Comparison of ENCODE assay signal across 1 cellular context in the genomic region with DNA sequence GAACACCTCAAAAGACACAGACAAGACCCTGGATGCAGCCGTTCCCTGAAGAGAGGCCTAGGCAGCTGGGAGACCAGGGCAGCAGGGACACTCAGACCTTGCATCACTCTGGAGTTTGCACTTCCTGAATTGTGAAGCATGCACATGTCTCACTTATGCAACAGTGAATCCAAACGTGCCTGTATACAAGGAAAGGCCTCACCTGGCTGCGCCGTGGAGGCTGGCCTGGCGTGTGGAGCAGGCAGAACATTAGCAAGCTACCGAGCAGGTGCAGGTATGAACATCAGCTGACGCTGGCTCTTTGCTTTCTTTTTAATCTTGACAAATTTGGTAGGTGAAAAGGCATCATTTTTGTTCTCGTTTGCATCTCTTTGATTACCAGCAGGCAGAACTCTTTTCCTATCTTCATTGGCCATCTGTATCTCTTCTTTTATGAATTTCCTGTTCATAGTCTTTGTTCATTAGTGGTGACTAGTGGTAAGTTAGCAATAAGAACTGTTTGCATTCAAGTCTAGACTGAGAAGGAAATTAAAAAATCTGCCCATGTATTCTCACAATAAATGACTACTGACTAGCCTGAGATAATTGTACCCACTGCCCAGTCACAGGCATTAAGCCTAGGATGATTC.
TF ChIP-seq lines count a peak whose summit lies in the region.

No MANE protein-coding gene starts in this region.

TF ChIP-seq in HepG2, 621 proteins besides CTCF, POLR2A, EP300 and RAD21 (continues in another document):
- TF ChIP-seq DPF2 (CRISPR knock-in tag; IDR thresholded peaks at IDR 0.05; ENCODE audit: borderline replicate concordance, low read depth) (peak; percentile 84), IKZF4 (CRISPR knock-in tag; IDR thresholded peaks at IDR 0.05; ENCODE audit: borderline replicate concordance, low read depth, not compliant biosample characterization) (no peak), ZNF781 (CRISPR knock-in tag; IDR thresholded peaks at IDR 0.05; ENCODE audit: borderline replicate concordance, not compliant biosample characterization) (peak; percentile 39), PHF20 (CRISPR knock-in tag; IDR thresholded peaks at IDR 0.05) (peak; percentile 33; the same call in 1 of the 2 replicates), POGZ (CRISPR knock-in tag; IDR thresholded peaks at IDR 0.05) (peak; percentile 61; the same call in 1 of the 2 replicates), KAT8 (CRISPR knock-in tag; IDR thresholded peaks at IDR 0.05) (peak; percentile 75; the same call in 1 of the 2 replicates), MIER3 (CRISPR knock-in tag; IDR thresholded peaks at IDR 0.05; ENCODE audit: borderline replicate concordance) (peak; percentile 61; the same call in 1 of the 2 replicates), RFXAP (CRISPR knock-in tag; IDR thresholded peaks at IDR 0.05; ENCODE audit: borderline replicate concordance) (peak; percentile 71; the same call in 1 of the 2 replicates), SKI (IDR thresholded peaks at IDR 0.05; ENCODE audit: partially characterized antibody) (peak; percentile 21), KDM3A (CRISPR knock-in tag; IDR thresholded peaks at IDR 0.05; ENCODE audit: low read depth) (peak; percentile 51; the same call in 1 of the 2 replicates), PITX1 (CRISPR knock-in tag; IDR thresholded peaks at IDR 0.05) (peak; percentile 78), ZNF331 (CRISPR knock-in tag; IDR thresholded peaks at IDR 0.05) (peak; percentile 88), HOXA5 (CRISPR knock-in tag; IDR thresholded peaks at IDR 0.05) (peak; percentile 85), TOPORS (CRISPR knock-in tag; IDR thresholded peaks at IDR 0.05) (0 out of 2 replicates have a peak, but pooled peaks have one; percentile 34)
- TF ChIP-seq, protein P1, sequence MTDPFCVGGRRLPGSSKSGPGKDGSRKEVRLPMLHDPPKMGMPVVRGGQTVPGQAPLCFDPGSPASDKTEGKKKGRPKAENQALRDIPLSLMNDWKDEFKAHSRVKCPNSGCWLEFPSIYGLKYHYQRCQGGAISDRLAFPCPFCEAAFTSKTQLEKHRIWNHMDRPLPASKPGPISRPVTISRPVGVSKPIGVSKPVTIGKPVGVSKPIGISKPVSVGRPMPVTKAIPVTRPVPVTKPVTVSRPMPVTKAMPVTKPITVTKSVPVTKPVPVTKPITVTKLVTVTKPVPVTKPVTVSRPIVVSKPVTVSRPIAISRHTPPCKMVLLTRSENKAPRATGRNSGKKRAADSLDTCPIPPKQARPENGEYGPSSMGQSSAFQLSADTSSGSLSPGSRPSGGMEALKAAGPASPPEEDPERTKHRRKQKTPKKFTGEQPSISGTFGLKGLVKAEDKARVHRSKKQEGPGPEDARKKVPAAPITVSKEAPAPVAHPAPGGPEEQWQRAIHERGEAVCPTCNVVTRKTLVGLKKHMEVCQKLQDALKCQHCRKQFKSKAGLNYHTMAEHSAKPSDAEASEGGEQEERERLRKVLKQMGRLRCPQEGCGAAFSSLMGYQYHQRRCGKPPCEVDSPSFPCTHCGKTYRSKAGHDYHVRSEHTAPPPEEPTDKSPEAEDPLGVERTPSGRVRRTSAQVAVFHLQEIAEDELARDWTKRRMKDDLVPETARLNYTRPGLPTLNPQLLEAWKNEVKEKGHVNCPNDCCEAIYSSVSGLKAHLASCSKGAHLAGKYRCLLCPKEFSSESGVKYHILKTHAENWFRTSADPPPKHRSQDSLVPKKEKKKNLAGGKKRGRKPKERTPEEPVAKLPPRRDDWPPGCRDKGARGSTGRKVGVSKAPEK (CRISPR knock-in tag; IDR thresholded peaks at IDR 0.05; ENCODE audit: borderline replicate concordance) = 0 out of 2 replicates have a peak, but pooled peaks have one; percentile 35
- TF ChIP-seq, protein P2, sequence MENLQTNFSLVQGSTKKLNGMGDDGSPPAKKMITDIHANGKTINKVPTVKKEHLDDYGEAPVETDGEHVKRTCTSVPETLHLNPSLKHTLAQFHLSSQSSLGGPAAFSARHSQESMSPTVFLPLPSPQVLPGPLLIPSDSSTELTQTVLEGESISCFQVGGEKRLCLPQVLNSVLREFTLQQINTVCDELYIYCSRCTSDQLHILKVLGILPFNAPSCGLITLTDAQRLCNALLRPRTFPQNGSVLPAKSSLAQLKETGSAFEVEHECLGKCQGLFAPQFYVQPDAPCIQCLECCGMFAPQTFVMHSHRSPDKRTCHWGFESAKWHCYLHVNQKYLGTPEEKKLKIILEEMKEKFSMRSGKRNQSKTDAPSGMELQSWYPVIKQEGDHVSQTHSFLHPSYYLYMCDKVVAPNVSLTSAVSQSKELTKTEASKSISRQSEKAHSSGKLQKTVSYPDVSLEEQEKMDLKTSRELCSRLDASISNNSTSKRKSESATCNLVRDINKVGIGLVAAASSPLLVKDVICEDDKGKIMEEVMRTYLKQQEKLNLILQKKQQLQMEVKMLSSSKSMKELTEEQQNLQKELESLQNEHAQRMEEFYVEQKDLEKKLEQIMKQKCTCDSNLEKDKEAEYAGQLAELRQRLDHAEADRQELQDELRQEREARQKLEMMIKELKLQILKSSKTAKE (CRISPR knock-in tag; IDR thresholded peaks at IDR 0.05; ENCODE audit: borderline replicate concordance) = peak; percentile 62; the same call in 1 of the 2 replicates
- TF ChIP-seq, protein P3, sequence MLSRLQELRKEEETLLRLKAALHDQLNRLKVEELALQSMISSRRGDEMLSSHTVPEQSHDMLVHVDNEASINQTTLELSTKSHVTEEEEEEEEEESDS (CRISPR knock-in tag; IDR thresholded peaks at IDR 0.05; ENCODE audit: borderline replicate concordance) = no peak
- TF ChIP-seq, protein P4, sequence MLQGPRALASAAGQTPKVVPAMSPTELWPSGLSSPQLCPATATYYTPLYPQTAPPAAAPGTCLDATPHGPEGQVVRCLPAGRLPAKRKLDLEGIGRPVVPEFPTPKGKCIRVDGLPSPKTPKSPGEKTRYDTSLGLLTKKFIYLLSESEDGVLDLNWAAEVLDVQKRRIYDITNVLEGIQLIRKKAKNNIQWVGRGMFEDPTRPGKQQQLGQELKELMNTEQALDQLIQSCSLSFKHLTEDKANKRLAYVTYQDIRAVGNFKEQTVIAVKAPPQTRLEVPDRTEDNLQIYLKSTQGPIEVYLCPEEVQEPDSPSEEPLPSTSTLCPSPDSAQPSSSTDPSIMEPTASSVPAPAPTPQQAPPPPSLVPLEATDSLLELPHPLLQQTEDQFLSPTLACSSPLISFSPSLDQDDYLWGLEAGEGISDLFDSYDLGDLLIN (CRISPR knock-in tag; IDR thresholded peaks at IDR 0.05; ENCODE audit: borderline replicate concordance) = no peak
- TF ChIP-seq, protein P5, sequence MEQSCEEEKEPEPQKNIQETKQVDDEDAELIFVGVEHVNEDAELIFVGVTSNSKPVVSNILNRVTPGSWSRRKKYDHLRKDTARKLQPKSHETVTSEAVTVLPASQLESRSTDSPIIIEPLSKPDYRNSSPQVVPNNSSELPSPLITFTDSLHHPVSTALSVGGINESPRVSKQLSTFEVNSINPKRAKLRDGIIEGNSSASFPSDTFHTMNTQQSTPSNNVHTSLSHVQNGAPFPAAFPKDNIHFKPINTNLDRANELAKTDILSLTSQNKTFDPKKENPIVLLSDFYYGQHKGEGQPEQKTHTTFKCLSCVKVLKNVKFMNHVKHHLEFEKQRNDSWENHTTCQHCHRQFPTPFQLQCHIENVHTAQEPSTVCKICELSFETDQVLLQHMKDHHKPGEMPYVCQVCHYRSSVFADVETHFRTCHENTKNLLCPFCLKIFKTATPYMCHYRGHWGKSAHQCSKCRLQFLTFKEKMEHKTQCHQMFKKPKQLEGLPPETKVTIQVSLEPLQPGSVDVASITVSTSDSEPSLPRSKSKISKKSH (CRISPR knock-in tag; IDR thresholded peaks at IDR 0.05; ENCODE audit: borderline replicate concordance) = no peak
- TF ChIP-seq, protein P6, sequence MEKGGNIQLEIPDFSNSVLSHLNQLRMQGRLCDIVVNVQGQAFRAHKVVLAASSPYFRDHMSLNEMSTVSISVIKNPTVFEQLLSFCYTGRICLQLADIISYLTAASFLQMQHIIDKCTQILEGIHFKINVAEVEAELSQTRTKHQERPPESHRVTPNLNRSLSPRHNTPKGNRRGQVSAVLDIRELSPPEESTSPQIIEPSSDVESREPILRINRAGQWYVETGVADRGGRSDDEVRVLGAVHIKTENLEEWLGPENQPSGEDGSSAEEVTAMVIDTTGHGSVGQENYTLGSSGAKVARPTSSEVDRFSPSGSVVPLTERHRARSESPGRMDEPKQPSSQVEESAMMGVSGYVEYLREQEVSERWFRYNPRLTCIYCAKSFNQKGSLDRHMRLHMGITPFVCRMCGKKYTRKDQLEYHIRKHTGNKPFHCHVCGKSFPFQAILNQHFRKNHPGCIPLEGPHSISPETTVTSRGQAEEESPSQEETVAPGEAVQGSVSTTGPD (CRISPR knock-in tag; IDR thresholded peaks at IDR 0.05) = no peak; the same call in 1 of the 2 replicates
- TF ChIP-seq, protein P7, sequence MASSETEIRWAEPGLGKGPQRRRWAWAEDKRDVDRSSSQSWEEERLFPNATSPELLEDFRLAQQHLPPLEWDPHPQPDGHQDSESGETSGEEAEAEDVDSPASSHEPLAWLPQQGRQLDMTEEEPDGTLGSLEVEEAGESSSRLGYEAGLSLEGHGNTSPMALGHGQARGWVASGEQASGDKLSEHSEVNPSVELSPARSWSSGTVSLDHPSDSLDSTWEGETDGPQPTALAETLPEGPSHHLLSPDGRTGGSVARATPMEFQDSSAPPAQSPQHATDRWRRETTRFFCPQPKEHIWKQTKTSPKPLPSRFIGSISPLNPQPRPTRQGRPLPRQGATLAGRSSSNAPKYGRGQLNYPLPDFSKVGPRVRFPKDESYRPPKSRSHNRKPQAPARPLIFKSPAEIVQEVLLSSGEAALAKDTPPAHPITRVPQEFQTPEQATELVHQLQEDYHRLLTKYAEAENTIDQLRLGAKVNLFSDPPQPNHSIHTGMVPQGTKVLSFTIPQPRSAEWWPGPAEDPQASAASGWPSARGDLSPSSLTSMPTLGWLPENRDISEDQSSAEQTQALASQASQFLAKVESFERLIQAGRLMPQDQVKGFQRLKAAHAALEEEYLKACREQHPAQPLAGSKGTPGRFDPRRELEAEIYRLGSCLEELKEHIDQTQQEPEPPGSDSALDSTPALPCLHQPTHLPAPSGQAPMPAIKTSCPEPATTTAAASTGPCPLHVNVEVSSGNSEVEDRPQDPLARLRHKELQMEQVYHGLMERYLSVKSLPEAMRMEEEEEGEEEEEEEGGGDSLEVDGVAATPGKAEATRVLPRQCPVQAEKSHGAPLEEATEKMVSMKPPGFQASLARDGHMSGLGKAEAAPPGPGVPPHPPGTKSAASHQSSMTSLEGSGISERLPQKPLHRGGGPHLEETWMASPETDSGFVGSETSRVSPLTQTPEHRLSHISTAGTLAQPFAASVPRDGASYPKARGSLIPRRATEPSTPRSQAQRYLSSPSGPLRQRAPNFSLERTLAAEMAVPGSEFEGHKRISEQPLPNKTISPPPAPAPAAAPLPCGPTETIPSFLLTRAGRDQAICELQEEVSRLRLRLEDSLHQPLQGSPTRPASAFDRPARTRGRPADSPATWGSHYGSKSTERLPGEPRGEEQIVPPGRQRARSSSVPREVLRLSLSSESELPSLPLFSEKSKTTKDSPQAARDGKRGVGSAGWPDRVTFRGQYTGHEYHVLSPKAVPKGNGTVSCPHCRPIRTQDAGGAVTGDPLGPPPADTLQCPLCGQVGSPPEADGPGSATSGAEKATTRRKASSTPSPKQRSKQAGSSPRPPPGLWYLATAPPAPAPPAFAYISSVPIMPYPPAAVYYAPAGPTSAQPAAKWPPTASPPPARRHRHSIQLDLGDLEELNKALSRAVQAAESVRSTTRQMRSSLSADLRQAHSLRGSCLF (CRISPR knock-in tag; IDR thresholded peaks at IDR 0.05; ENCODE audit: borderline replicate concordance) = no peak
- TF ChIP-seq, protein P8, sequence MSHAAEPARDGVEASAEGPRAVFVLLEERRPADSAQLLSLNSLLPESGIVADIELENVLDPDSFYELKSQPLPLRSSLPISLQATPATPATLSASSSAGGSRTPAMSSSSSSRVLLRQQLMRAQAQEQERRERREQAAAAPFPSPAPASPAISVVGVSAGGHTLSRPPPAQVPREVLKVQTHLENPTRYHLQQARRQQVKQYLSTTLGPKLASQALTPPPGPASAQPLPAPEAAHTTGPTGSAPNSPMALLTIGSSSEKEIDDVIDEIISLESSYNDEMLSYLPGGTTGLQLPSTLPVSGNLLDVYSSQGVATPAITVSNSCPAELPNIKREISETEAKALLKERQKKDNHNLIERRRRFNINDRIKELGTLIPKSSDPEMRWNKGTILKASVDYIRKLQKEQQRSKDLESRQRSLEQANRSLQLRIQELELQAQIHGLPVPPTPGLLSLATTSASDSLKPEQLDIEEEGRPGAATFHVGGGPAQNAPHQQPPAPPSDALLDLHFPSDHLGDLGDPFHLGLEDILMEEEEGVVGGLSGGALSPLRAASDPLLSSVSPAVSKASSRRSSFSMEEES (CRISPR knock-in tag; IDR thresholded peaks at IDR 0.05) = peak; percentile 90
- TF ChIP-seq, protein P9, sequence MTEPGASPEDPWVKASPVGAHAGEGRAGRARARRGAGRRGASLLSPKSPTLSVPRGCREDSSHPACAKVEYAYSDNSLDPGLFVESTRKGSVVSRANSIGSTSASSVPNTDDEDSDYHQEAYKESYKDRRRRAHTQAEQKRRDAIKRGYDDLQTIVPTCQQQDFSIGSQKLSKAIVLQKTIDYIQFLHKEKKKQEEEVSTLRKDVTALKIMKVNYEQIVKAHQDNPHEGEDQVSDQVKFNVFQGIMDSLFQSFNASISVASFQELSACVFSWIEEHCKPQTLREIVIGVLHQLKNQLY (CRISPR knock-in tag; IDR thresholded peaks at IDR 0.05) = peak; percentile 95
- TF ChIP-seq, protein P10, sequence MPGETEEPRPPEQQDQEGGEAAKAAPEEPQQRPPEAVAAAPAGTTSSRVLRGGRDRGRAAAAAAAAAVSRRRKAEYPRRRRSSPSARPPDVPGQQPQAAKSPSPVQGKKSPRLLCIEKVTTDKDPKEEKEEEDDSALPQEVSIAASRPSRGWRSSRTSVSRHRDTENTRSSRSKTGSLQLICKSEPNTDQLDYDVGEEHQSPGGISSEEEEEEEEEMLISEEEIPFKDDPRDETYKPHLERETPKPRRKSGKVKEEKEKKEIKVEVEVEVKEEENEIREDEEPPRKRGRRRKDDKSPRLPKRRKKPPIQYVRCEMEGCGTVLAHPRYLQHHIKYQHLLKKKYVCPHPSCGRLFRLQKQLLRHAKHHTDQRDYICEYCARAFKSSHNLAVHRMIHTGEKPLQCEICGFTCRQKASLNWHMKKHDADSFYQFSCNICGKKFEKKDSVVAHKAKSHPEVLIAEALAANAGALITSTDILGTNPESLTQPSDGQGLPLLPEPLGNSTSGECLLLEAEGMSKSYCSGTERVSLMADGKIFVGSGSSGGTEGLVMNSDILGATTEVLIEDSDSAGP (CRISPR knock-in tag; IDR thresholded peaks at IDR 0.05; ENCODE audit: borderline replicate concordance) = peak; percentile 60; the same call in 1 of the 2 replicates
- TF ChIP-seq, protein P11, sequence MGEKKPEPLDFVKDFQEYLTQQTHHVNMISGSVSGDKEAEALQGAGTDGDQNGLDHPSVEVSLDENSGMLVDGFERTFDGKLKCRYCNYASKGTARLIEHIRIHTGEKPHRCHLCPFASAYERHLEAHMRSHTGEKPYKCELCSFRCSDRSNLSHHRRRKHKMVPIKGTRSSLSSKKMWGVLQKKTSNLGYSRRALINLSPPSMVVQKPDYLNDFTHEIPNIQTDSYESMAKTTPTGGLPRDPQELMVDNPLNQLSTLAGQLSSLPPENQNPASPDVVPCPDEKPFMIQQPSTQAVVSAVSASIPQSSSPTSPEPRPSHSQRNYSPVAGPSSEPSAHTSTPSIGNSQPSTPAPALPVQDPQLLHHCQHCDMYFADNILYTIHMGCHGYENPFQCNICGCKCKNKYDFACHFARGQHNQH (CRISPR knock-in tag; IDR thresholded peaks at IDR 0.05) = peak; percentile 59; the same call in 1 of the 2 replicates
- TF ChIP-seq, protein P12, sequence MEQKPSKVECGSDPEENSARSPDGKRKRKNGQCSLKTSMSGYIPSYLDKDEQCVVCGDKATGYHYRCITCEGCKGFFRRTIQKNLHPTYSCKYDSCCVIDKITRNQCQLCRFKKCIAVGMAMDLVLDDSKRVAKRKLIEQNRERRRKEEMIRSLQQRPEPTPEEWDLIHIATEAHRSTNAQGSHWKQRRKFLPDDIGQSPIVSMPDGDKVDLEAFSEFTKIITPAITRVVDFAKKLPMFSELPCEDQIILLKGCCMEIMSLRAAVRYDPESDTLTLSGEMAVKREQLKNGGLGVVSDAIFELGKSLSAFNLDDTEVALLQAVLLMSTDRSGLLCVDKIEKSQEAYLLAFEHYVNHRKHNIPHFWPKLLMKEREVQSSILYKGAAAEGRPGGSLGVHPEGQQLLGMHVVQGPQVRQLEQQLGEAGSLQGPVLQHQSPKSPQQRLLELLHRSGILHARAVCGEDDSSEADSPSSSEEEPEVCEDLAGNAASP (CRISPR knock-in tag; IDR thresholded peaks at IDR 0.05; ENCODE audit: borderline replicate concordance) = peak; percentile 82; the same call in 1 of the 2 replicates
